Comparison of ENCODE assay signal across 16 cellular contexts in the genomic region with DNA sequence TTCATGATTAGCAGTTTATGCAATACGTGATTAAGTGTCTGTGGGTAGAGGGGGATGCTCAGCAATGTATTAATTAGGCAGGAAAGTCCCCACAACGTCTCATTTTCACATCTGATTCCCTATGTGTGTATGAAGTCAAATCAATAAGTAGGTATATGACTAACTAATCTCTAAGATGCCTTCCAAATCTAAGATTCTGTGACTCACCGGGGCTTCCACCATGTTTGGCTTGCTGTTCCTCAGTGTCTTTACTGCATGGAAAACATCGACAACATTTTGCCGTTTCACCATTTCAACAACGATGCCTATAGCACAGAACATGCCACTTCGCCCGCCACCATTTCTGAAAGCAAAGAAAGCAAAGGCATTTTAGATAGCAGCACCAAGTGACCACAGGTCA.
A peak's percentile ranks its signal among the peaks of the same experiment; 100 is the strongest.
DNase-seq lines count a peak whose midpoint lies in the region; ATAC-seq and TF ChIP-seq lines count a peak whose summit lies in the region.
"Had no signal": no experiment of that assay in that cellular context is flagged by ENCODE, and none has a peak within 500 bp of the region (broad histone marks: within the 10 kb centered on the region; RNA-seq: fewer than 3 reads in every experiment).

No MANE protein-coding gene starts in this region.

- H3K9ac ChIP-seq in PC-3 (ENCODE audit: low read length): 0 out of 2 replicates have a peak overlapping the region, but pooled peaks have one; percentile 8

- H4K20me1 ChIP-seq in PC-3 (ENCODE audit: low read length): no peaks in the 10 kb centered on the region

- H3K4me3 Mint-ChIP-seq in CD4-positive, CD25-positive, alpha-beta regulatory T cell: peak overlapping the region in 1 of 4 donors; percentile 26
- peak overlapping the region; percentile 84 for H3K4me3 Mint-ChIP-seq in activated T-helper 1 cell treated with anti-CD3 and anti-CD28 coated beads, Interleukin-12 subunit alpha, Interleukin-12 subunit beta, Interleukin-2, Interleukin-4 antibody, amounts not matched to agents 30 ng/mL and 10 ng/mL and 1 ng/mL, durations not matched to agents 14 hours and 24 hours and 36 hours
- H3K4me3 Mint-ChIP-seq in naive thymus-derived CD8-positive, alpha-beta T cell: peak overlapping the region; percentile 21 to 92 (median 87)
- H3K4me3 Mint-ChIP-seq: nephron; stimulated activated memory B cell treated with anti-CD40 and anti-IgM and Interleukin-4, amounts not matched to agents 10 μg/mL and 1 μg/mL and 100 μg/mL, for 72 hours had no signal

- no peaks in the 10 kb centered on the region for H3K9me2 ChIP-seq in PC-3 (replicated peaks; ENCODE audit: low read length)

- no peak for ATAC-seq in CD4-positive, CD25-positive, alpha-beta regulatory T cell (ENCODE audit: low read depth in 2 of 2)
- no peak for ATAC-seq in PC-3
- ATAC-seq in naive thymus-derived CD8-positive, alpha-beta T cell: no peak
- no peak for ATAC-seq in GM18520 (IDR thresholded peaks at IDR 0.05; ENCODE audit: unreplicated experiment)
- ATAC-seq: stimulated activated memory B cell treated with anti-CD40 and anti-IgM and Interleukin-4, amounts not matched to agents 10 μg/mL and 1 μg/mL and 100 μg/mL, for 72 hours had no signal

- peak overlapping the region; percentile 73 for H3K4me3 ChIP-seq in CD4-positive, CD25-positive, alpha-beta regulatory T cell (ENCODE audit: low read depth, low read length)
- no peak overlapping the region for H3K4me3 ChIP-seq in PC-3 (ENCODE audit: low read length)
- H3K4me3 ChIP-seq: HAP-1 had no signal

- H2AFZ ChIP-seq in PC-3 (ENCODE audit: low read length): no peak overlapping the region

- CTCF ChIA-PET in PC-3 (lab: Charles Lee): no interaction called here

- no TSS peak for BruUV-seq in PC-3 (replicated peaks; lab: Mats Ljungman, UMichigan)

- H3K27ac ChIP-seq in CD4-positive, CD25-positive, alpha-beta regulatory T cell (ENCODE audit: insufficient read depth, low read length, poor library complexity, severe bottlenecking): no peak overlapping the region
- peak overlapping the region; percentile 85 for H3K27ac ChIP-seq in PC-3 (ENCODE audit: low read length)
- H3K27ac ChIP-seq: RWPE1 had no signal

- no peaks in the 10 kb centered on the region for H3K9me3 Mint-ChIP-seq in CD4-positive, CD25-positive, alpha-beta regulatory T cell
- H3K9me3 Mint-ChIP-seq in activated T-helper 1 cell treated with anti-CD3 and anti-CD28 coated beads, Interleukin-12 subunit alpha, Interleukin-12 subunit beta, Interleukin-2, Interleukin-4 antibody, amounts not matched to agents 30 ng/mL and 10 ng/mL and 1 ng/mL, durations not matched to agents 14 hours and 24 hours and 36 hours: peaks cover 15% of the 10 kb centered on the region
- peaks cover 0 to 2% (median 0%) of the 10 kb centered on the region in 9 donors for H3K9me3 Mint-ChIP-seq in naive thymus-derived CD8-positive, alpha-beta T cell
- H3K9me3 Mint-ChIP-seq: nephron; stimulated activated memory B cell treated with anti-CD40 and anti-IgM and Interleukin-4, amounts not matched to agents 10 μg/mL and 1 μg/mL and 100 μg/mL, for 72 hours had no signal

- no peaks in the 10 kb centered on the region for H3K36me3 ChIP-seq in CD4-positive, CD25-positive, alpha-beta regulatory T cell (ENCODE audit: control insufficient read depth, insufficient read depth, low read length)
- H3K36me3 ChIP-seq in PC-3 (ENCODE audit: low read depth, low read length): no peaks in the 10 kb centered on the region; the same call in none of the 2 replicates
- H3K36me3 ChIP-seq: HAP-1 had no signal

- DNase-seq in CD4-positive, CD25-positive, alpha-beta regulatory T cell: peak in 1 of 3 donors; percentile 10
- DNase-seq in PC-3 (no peak), NCI-H524 (lab: John Stamatoyannopoulos, UW) (no peak), NCI-H2029 treated with DMSO at 0.1 percent for 48 hours (lab: John Stamatoyannopoulos, UW) (no peak), mesenteric fat pad (ENCODE audit: low spot score) (no peak)
- no peak for DNase-seq in activated T-helper 1 cell treated with anti-CD3 and anti-CD28 coated beads, Interleukin-12 subunit alpha, Interleukin-12 subunit beta, Interleukin-2, Interleukin-4 antibody, amounts not matched to agents 30 ng/mL and 10 ng/mL and 1 ng/mL, durations not matched to agents 14 hours and 24 hours and 36 hours (ENCODE audit: low spot score)
- no peak for DNase-seq in naive thymus-derived CD8-positive, alpha-beta T cell
- DNase-seq: amygdala, DMS53, foreskin melanocyte, NCI-H1048 had no signal

- no peaks in the 10 kb centered on the region for H3K27me3 ChIP-seq in CD4-positive, CD25-positive, alpha-beta regulatory T cell (ENCODE audit: control insufficient read depth, insufficient read depth, low read length)
- H3K27me3 ChIP-seq in PC-3 (ENCODE audit: low read length): no peaks in the 10 kb centered on the region

- no peaks in the 10 kb centered on the region for H3F3A ChIP-seq in PC-3 (ENCODE audit: low read length, unreplicated experiment)

- no peak for TF ChIP-seq CTCF in PC-3 (conservative IDR thresholded peaks at IDR 0.05; ENCODE audit: low read depth, low read length)

- H3K27ac Mint-ChIP-seq in CD4-positive, CD25-positive, alpha-beta regulatory T cell: peak overlapping the region in 2 of 3 donors; percentile 30 to 95
- H3K27ac Mint-ChIP-seq in activated T-helper 1 cell treated with anti-CD3 and anti-CD28 coated beads, Interleukin-12 subunit alpha, Interleukin-12 subunit beta, Interleukin-2, Interleukin-4 antibody, amounts not matched to agents 30 ng/mL and 10 ng/mL and 1 ng/mL, durations not matched to agents 14 hours and 24 hours and 36 hours: peak overlapping the region; percentile 8
- peak overlapping the region; percentile 49 to 99 (median 98) for H3K27ac Mint-ChIP-seq in naive thymus-derived CD8-positive, alpha-beta T cell
- H3K27ac Mint-ChIP-seq: nephron; stimulated activated memory B cell treated with anti-CD40 and anti-IgM and Interleukin-4, amounts not matched to agents 10 μg/mL and 1 μg/mL and 100 μg/mL, for 72 hours had no signal

- POLR2A ChIA-PET in PC-3 (lab: Charles Lee; ENCODE audit: unreplicated experiment): no interaction called here
- POLR2A ChIA-PET in naive thymus-derived CD8-positive, alpha-beta T cell (lab: Charles Lee): interaction anchor here (0.6 to 1.9 kb wide), 11 partner anchors 9 to 117 kb away, joined by 3 to 11 read pairs (median 4); a partner anchor contains a TSS

- peak overlapping the region; percentile 76 for H3K4me2 ChIP-seq in PC-3 (ENCODE audit: low read length)

- H3K79me2 ChIP-seq in PC-3 (ENCODE audit: low read length): no peaks in the 10 kb centered on the region

- intact Hi-C loops in PC-3 (cut with micrococcal nuclease): loop anchor here (1.0 to 2.0 kb wide), 2 partner anchors 113 to 236 kb away; no protein-coding TSS in a partner anchor
- intact Hi-C loops in activated T-helper 1 cell treated with anti-CD3 and anti-CD28 coated beads, Interleukin-12 subunit alpha, Interleukin-12 subunit beta, Interleukin-2, Interleukin-4 antibody, amounts not matched to agents 30 ng/mL and 10 ng/mL and 1 ng/mL, durations not matched to agents 14 hours and 24 hours and 36 hours (cut with micrococcal nuclease): loop anchor here (1.0 to 10.0 kb wide), 17 partner anchors 18 to 1518 kb away; a partner anchor contains a TSS

- H3K4me1 ChIP-seq in CD4-positive, CD25-positive, alpha-beta regulatory T cell (ENCODE audit: control insufficient read depth, insufficient read depth, low read length, poor library complexity, severe bottlenecking): peaks cover 18% of the 10 kb centered on the region
- peaks cover 18% of the 10 kb centered on the region for H3K4me1 ChIP-seq in PC-3 (ENCODE audit: insufficient read depth, low read length)

- no peaks in the 10 kb centered on the region for H3K27me3 Mint-ChIP-seq in CD4-positive, CD25-positive, alpha-beta regulatory T cell
- no peaks in the 10 kb centered on the region for H3K27me3 Mint-ChIP-seq in activated T-helper 1 cell treated with anti-CD3 and anti-CD28 coated beads, Interleukin-12 subunit alpha, Interleukin-12 subunit beta, Interleukin-2, Interleukin-4 antibody, amounts not matched to agents 30 ng/mL and 10 ng/mL and 1 ng/mL, durations not matched to agents 14 hours and 24 hours and 36 hours (ENCODE audit: insufficient read depth)
- H3K27me3 Mint-ChIP-seq in naive thymus-derived CD8-positive, alpha-beta T cell: no peaks in the 10 kb centered on the region
- H3K27me3 Mint-ChIP-seq: stimulated activated memory B cell treated with anti-CD40 and anti-IgM and Interleukin-4, amounts not matched to agents 10 μg/mL and 1 μg/mL and 100 μg/mL, for 72 hours had no signal

- no peaks in the 10 kb centered on the region for H3K9me3 ChIP-seq in CD4-positive, CD25-positive, alpha-beta regulatory T cell (ENCODE audit: control insufficient read depth in 2 of 2, low read length in 2 of 2)
- H3K9me3 ChIP-seq in PC-3 (ENCODE audit: low read length): no peaks in the 10 kb centered on the region
- H3K9me3 ChIP-seq: HAP-1 had no signal

- H3K4me1 Mint-ChIP-seq in CD4-positive, CD25-positive, alpha-beta regulatory T cell: peaks cover 11 to 44% (median 30%) of the 10 kb centered on the region in 4 donors
- H3K4me1 Mint-ChIP-seq in activated T-helper 1 cell treated with anti-CD3 and anti-CD28 coated beads, Interleukin-12 subunit alpha, Interleukin-12 subunit beta, Interleukin-2, Interleukin-4 antibody, amounts not matched to agents 30 ng/mL and 10 ng/mL and 1 ng/mL, durations not matched to agents 14 hours and 24 hours and 36 hours (ENCODE audit: low read depth): peaks cover 67% of the 10 kb centered on the region
- H3K4me1 Mint-ChIP-seq in naive thymus-derived CD8-positive, alpha-beta T cell: peaks cover 36 to 80% (median 72%) of the 10 kb centered on the region in 4 donors
- H3K4me1 Mint-ChIP-seq: nephron; stimulated activated memory B cell treated with anti-CD40 and anti-IgM and Interleukin-4, amounts not matched to agents 10 μg/mL and 1 μg/mL and 100 μg/mL, for 72 hours had no signal

- no peaks in the 10 kb centered on the region for H3K36me3 Mint-ChIP-seq in CD4-positive, CD25-positive, alpha-beta regulatory T cell
- H3K36me3 Mint-ChIP-seq in activated T-helper 1 cell treated with anti-CD3 and anti-CD28 coated beads, Interleukin-12 subunit alpha, Interleukin-12 subunit beta, Interleukin-2, Interleukin-4 antibody, amounts not matched to agents 30 ng/mL and 10 ng/mL and 1 ng/mL, durations not matched to agents 14 hours and 24 hours and 36 hours (ENCODE audit: low read depth): peaks cover 11% of the 10 kb centered on the region
- H3K36me3 Mint-ChIP-seq in naive thymus-derived CD8-positive, alpha-beta T cell: no peaks in the 10 kb centered on the region
- H3K36me3 Mint-ChIP-seq: stimulated activated memory B cell treated with anti-CD40 and anti-IgM and Interleukin-4, amounts not matched to agents 10 μg/mL and 1 μg/mL and 100 μg/mL, for 72 hours had no signal

Comparison
In these comparisons a context has a peak if more than half of its experiments do, and no peak if none do; other contexts are left out.
1. H3K27ac Mint-ChIP-seq: peak in every context shown above with its lines; median percentile 98 in naive thymus-derived CD8-positive, alpha-beta T cell; 62 in CD4-positive, CD25-positive, alpha-beta regulatory T cell; 8 in activated T-helper 1 cell treated with anti-CD3 and anti-CD28 coated beads, Interleukin-12 subunit alpha, Interleukin-12 subunit beta, Interleukin-2, Interleukin-4 antibody, amounts not matched to agents 30 ng/mL and 10 ng/mL and 1 ng/mL, durations not matched to agents 14 hours and 24 hours and 36 hours.